Comparison of ENCODE assay signal across 1 cellular context in genomic region chr17:79026345-79027273, GRCh38.
A peak's percentile ranks its signal among the peaks of the same experiment; 100 is the strongest.
TF ChIP-seq lines count a peak whose summit lies in the region.

No MANE protein-coding gene starts in this region.

TF ChIP-seq in HepG2, 621 proteins besides CTCF, POLR2A, EP300 and RAD21 (continued from another document and continues in another):
- no peak for TF ChIP-seq ZNF576 (CRISPR knock-in tag; IDR thresholded peaks at IDR 0.05)
- TF ChIP-seq ZNF326 (CRISPR knock-in tag; IDR thresholded peaks at IDR 0.05; ENCODE audit: borderline replicate concordance), result no peak
- no peak; the same call in 1 of the 2 replicates for TF ChIP-seq ZNF318 (CRISPR knock-in tag; IDR thresholded peaks at IDR 0.05)
- no peak for TF ChIP-seq CREBL2 (CRISPR knock-in tag; IDR thresholded peaks at IDR 0.05; ENCODE audit: borderline replicate concordance)
- TF ChIP-seq NFKBIZ (CRISPR knock-in tag; IDR thresholded peaks at IDR 0.05), result peak; percentile 25; the same call in 1 of the 2 replicates
- TF ChIP-seq FIP1L1 (IDR thresholded peaks at IDR 0.05; ENCODE audit: borderline replicate concordance, insufficient read depth, low read depth, low read length), result no peak
- peak; percentile 74 for TF ChIP-seq MXD4 (CRISPR knock-in tag; IDR thresholded peaks at IDR 0.05)
- no peak for TF ChIP-seq ZBTB25 (CRISPR knock-in tag; IDR thresholded peaks at IDR 0.05)
- peak; percentile 16; the same call in 1 of the 2 replicates for TF ChIP-seq MYNN (CRISPR knock-in tag; IDR thresholded peaks at IDR 0.05; ENCODE audit: low read depth)
- peak; percentile 86; the same call in 1 of the 2 replicates for TF ChIP-seq ZNF253 (CRISPR knock-in tag; IDR thresholded peaks at IDR 0.05; ENCODE audit: borderline replicate concordance)
- no peak for TF ChIP-seq FOXM1 (CRISPR knock-in tag; IDR thresholded peaks at IDR 0.05)
- TF ChIP-seq TCF12 (IDR thresholded peaks at IDR 0.05), result no peak
- peak; percentile 68 for TF ChIP-seq TCF12 (CRISPR knock-in tag; IDR thresholded peaks at IDR 0.05)
- peak; percentile 32 for TF ChIP-seq ZMYM3 (CRISPR knock-in tag; IDR thresholded peaks at IDR 0.05)
- TF ChIP-seq POLR2AphosphoS5 (IDR thresholded peaks at IDR 0.05; ENCODE audit: low read depth, low read length), result peak; percentile 65
- TF ChIP-seq NAIF1 (CRISPR knock-in tag; IDR thresholded peaks at IDR 0.05; ENCODE audit: borderline replicate concordance), result no peak
- peak; percentile 92 for TF ChIP-seq TCF7 (IDR thresholded peaks at IDR 0.05; ENCODE audit: low read depth)
- TF ChIP-seq FOXO4 (CRISPR knock-in tag; conservative IDR thresholded peaks at IDR 0.05), result no peak
- TF ChIP-seq ZFP37 (CRISPR knock-in tag; IDR thresholded peaks at IDR 0.05; ENCODE audit: borderline replicate concordance), result no peak
- 0 out of 2 replicates have a peak, but pooled peaks have one; percentile 57 for TF ChIP-seq ZNF343 (CRISPR knock-in tag; IDR thresholded peaks at IDR 0.05)
- TF ChIP-seq SAP130 (CRISPR knock-in tag; IDR thresholded peaks at IDR 0.05; ENCODE audit: low read depth), result peak; percentile 96
- no peak for TF ChIP-seq ZNF496 (CRISPR knock-in tag; IDR thresholded peaks at IDR 0.05; ENCODE audit: insufficient replicate concordance)
- no peak for TF ChIP-seq ZNF33B (CRISPR knock-in tag; IDR thresholded peaks at IDR 0.05)
- TF ChIP-seq ZNF660 (CRISPR knock-in tag; IDR thresholded peaks at IDR 0.05; ENCODE audit: borderline replicate concordance, low read depth), result no peak
- TF ChIP-seq ZFP36L2 (CRISPR knock-in tag; IDR thresholded peaks at IDR 0.05), result no peak
- no peak for TF ChIP-seq KIAA2018 (CRISPR knock-in tag; IDR thresholded peaks at IDR 0.05; ENCODE audit: borderline replicate concordance)
- no peak for TF ChIP-seq PAX8 (CRISPR knock-in tag; IDR thresholded peaks at IDR 0.05; ENCODE audit: borderline replicate concordance)
- 0 out of 2 replicates have a peak, but pooled peaks have one; percentile 63 for TF ChIP-seq CENPT (CRISPR knock-in tag; IDR thresholded peaks at IDR 0.05; ENCODE audit: low read depth)
- TF ChIP-seq GATA4 (IDR thresholded peaks at IDR 0.05; ENCODE audit: borderline replicate concordance, low read depth), result no peak; the same call in 1 of the 2 replicates
- TF ChIP-seq YEATS2 (CRISPR knock-in tag; IDR thresholded peaks at IDR 0.05; ENCODE audit: borderline replicate concordance), result peak; percentile 70; the same call in 1 of the 2 replicates
- TF ChIP-seq HNF1A (IDR thresholded peaks at IDR 0.05; ENCODE audit: low read depth), result no peak
- 0 out of 2 replicates have a peak, but pooled peaks have one; percentile 67 for TF ChIP-seq HNF1A (CRISPR knock-in tag; IDR thresholded peaks at IDR 0.05; ENCODE audit: borderline replicate concordance)
- TF ChIP-seq SYNCRIP (IDR thresholded peaks at IDR 0.05; ENCODE audit: insufficient read depth, low read depth, low read length), result no peak
- TF ChIP-seq STAT5B (CRISPR knock-in tag; IDR thresholded peaks at IDR 0.05), result no peak
- TF ChIP-seq SRSF4 (IDR thresholded peaks at IDR 0.05; ENCODE audit: low read depth, low read length, poor library complexity, severe bottlenecking), result no peak
- peak; percentile 89 for TF ChIP-seq MED1 (CRISPR knock-in tag; IDR thresholded peaks at IDR 0.05)
